ENCODE assay signal across 20 cellular contexts in genomic region chr16:28898266-28898665, GRCh38. TPM values are rescaled to one million over a fixed set of nuclear protein-coding genes. Genes with fewer than 3 reads are reported as not detected.
"Had no signal": no experiment of that assay in that cellular context is flagged by ENCODE, and none has a peak within 500 bp of the region (broad histone marks: within the 10 kb centered on the region; RNA-seq: fewer than 3 reads in every experiment).

No MANE protein-coding gene starts in this region.

- DNase-seq: activated CD4-positive, alpha-beta memory T cell treated with anti-CD3 and anti-CD28 coated beads for 36 hours; activated CD4-positive, alpha-beta T cell treated with anti-CD3 and anti-CD28 coated beads for 36 hours; activated naive CD4-positive, alpha-beta T cell; activated naive CD8-positive, alpha-beta T cell treated with anti-CD3 and anti-CD28 coated beads for 36 hours; amniotic stem cell; dermis blood vessel endothelial cell; effector memory CD4-positive, alpha-beta T cell; esophagus squamous epithelium; left cardiac atrium; naive thymus-derived CD8-positive, alpha-beta T cell; nucleus accumbens; stimulated activated naive CD8-positive, alpha-beta T cell treated with anti-CD3 and anti-CD28 coated beads, Interleukin-15, Interleukin-2, amounts not matched to agents 100 U/mL and 50 U/mL, for 24 hours; substantia nigra; SW 1271; T-helper 2 cell; transverse colon had no signal

- H3K9me3 Mint-ChIP-seq: activated CD4-positive, alpha-beta memory T cell treated with anti-CD3 and anti-CD28 coated beads for 36 hours; activated naive CD8-positive, alpha-beta T cell treated with anti-CD3 and anti-CD28 coated beads for 36 hours; naive thymus-derived CD8-positive, alpha-beta T cell; WTC11 had no signal

- H3K27ac Mint-ChIP-seq: activated CD4-positive, alpha-beta memory T cell treated with anti-CD3 and anti-CD28 coated beads for 36 hours; activated CD4-positive, alpha-beta T cell treated with anti-CD3 and anti-CD28 coated beads for 36 hours; activated naive CD8-positive, alpha-beta T cell treated with anti-CD3 and anti-CD28 coated beads for 36 hours; WTC11 had no signal

- ATAC-seq: activated CD4-positive, alpha-beta T cell treated with anti-CD3 and anti-CD28 coated beads for 36 hours; left cardiac atrium; naive thymus-derived CD8-positive, alpha-beta T cell; stimulated activated naive CD8-positive, alpha-beta T cell treated with anti-CD3 and anti-CD28 coated beads, Interleukin-15, Interleukin-2, amounts not matched to agents 100 U/mL and 50 U/mL, for 24 hours; WTC11 had no signal

- H3K27me3 Mint-ChIP-seq: activated CD4-positive, alpha-beta memory T cell treated with anti-CD3 and anti-CD28 coated beads for 36 hours; activated CD4-positive, alpha-beta T cell treated with anti-CD3 and anti-CD28 coated beads for 36 hours; activated naive CD8-positive, alpha-beta T cell treated with anti-CD3 and anti-CD28 coated beads for 36 hours had no signal

- H3K36me3 ChIP-seq: cardiac muscle cell, right atrium auricular region, transverse colon had no signal

- H3K4me1 Mint-ChIP-seq: activated CD4-positive, alpha-beta T cell treated with anti-CD3 and anti-CD28 coated beads for 36 hours; WTC11 had no signal

- H3K4me3 ChIP-seq: cardiac muscle cell, esophagus squamous epithelium, right atrium auricular region, transverse colon had no signal

- H3K4me1 ChIP-seq: esophagus squamous epithelium, right atrium auricular region, transverse colon had no signal

- H3K9me3 ChIP-seq: esophagus squamous epithelium, right atrium auricular region, transverse colon had no signal

- H3K36me3 Mint-ChIP-seq: activated CD4-positive, alpha-beta memory T cell treated with anti-CD3 and anti-CD28 coated beads for 36 hours; activated naive CD8-positive, alpha-beta T cell treated with anti-CD3 and anti-CD28 coated beads for 36 hours; naive thymus-derived CD8-positive, alpha-beta T cell; WTC11 had no signal

- H3K27ac ChIP-seq: cardiac muscle cell, esophagus squamous epithelium, right atrium auricular region, transverse colon had no signal

- H3K27me3 ChIP-seq: cardiac muscle cell, esophagus squamous epithelium, right atrium auricular region, transverse colon had no signal

- H3K4me3 Mint-ChIP-seq: activated CD4-positive, alpha-beta memory T cell treated with anti-CD3 and anti-CD28 coated beads for 36 hours; activated CD4-positive, alpha-beta T cell treated with anti-CD3 and anti-CD28 coated beads for 36 hours; activated naive CD8-positive, alpha-beta T cell treated with anti-CD3 and anti-CD28 coated beads for 36 hours; naive thymus-derived CD8-positive, alpha-beta T cell; WTC11 had no signal

RNA-seq across cellular contexts. Expression of gene ATP2A1, which starts 20.0 kb away (rescaled TPM):
- total RNA-seq: dermis blood vessel endothelial cell had no signal

RNA-seq across cellular contexts. Expression of gene CD19, which starts 33.5 kb away (rescaled TPM):
- total RNA-seq: chondrocyte, dermis blood vessel endothelial cell had no signal
